8 cellular contexts compared by ENCODE assay signal in genomic region chr14:104137297-104138097, GRCh38. TPM values are rescaled to one million over a fixed set of nuclear protein-coding genes. Genes with fewer than 3 reads are reported as not detected.
DNase-seq lines count a peak whose midpoint lies in the region; ATAC-seq and TF ChIP-seq lines count a peak whose summit lies in the region.

No MANE protein-coding gene starts in this region.

- peak; percentile 60 for TF ChIP-seq RAD21 in IMR-90 (IDR thresholded peaks at IDR 0.05; ENCODE audit: low read length)

- no peak overlapping the region for H4K5ac ChIP-seq in IMR-90 (ENCODE audit: low read depth, low read length)

- peak; percentile 72 for TF ChIP-seq CTCF in Calu3 (IDR thresholded peaks at IDR 0.05; ENCODE audit: unreplicated experiment)
- TF ChIP-seq CTCF in IMR-90 (conservative IDR thresholded peaks at IDR 0.05; ENCODE audit: low read depth, low read length) = peak; percentile 55
- peak; percentile 20 to 67 (median 64) for TF ChIP-seq CTCF in ascending aorta (IDR thresholded peaks at IDR 0.05)
- peak; percentile 77 for TF ChIP-seq CTCF in hepatocyte (IDR thresholded peaks at IDR 0.05; ENCODE audit: poor library complexity)
- peak; percentile 67 to 91 (median 89) for TF ChIP-seq CTCF in gastrocnemius medialis (IDR thresholded peaks at IDR 0.05 in 4 of 5, conservative IDR thresholded peaks at IDR 0.05 in 1 of 5)

- H3K4me3 ChIP-seq in IMR-90 (ENCODE audit: insufficient read depth, low read depth, low read length) (no peak overlapping the region), ascending aorta (peak overlapping the region; percentile 55 to 57), hepatocyte (peak overlapping the region; percentile 75), gastrocnemius medialis (peak overlapping the region; percentile 52 to 61 (median 56))

- H3K27me3 ChIP-seq in IMR-90 (ENCODE audit: control insufficient read depth, insufficient read depth, low read length) (peaks cover 45% of the 10 kb centered on the region), ascending aorta (peaks cover 11% of the 10 kb centered on the region), hepatocyte (peaks cover 44% of the 10 kb centered on the region), gastrocnemius medialis (peaks cover 41 to 53% (median 46%) of the 10 kb centered on the region in 3 donors)

- H4K91ac ChIP-seq in IMR-90 (ENCODE audit: insufficient read depth, low read depth, low read length) = no peak overlapping the region

- H3K4me1 Mint-ChIP-seq in Calu3 (ENCODE audit: low read depth, unreplicated experiment) = no peaks in the 10 kb centered on the region

- H3K4me3 Mint-ChIP-seq in Calu3 (ENCODE audit: low read depth, unreplicated experiment) = no peak overlapping the region

- H2BK20ac ChIP-seq in IMR-90 (ENCODE audit: low read depth, low read length) = no peak overlapping the region

- H3K4me1 ChIP-seq in IMR-90 (ENCODE audit: control insufficient read depth, insufficient read depth, low read length) (no peaks in the 10 kb centered on the region; the same call in 1 of the 2 replicates), ascending aorta (peaks cover 11 to 12% of the 10 kb centered on the region in 2 donors), hepatocyte (ENCODE audit: insufficient read depth) (peaks cover 43% of the 10 kb centered on the region), gastrocnemius medialis (peaks cover 13 to 25% of the 10 kb centered on the region in 2 donors)

- H3K9me2 ChIP-seq in hepatocyte (replicated peaks; ENCODE audit: insufficient read depth) = no peaks in the 10 kb centered on the region

- peaks cover 2% of the 10 kb centered on the region for H3K79me2 ChIP-seq in hepatocyte

- peak; percentile 90 for ATAC-seq in IMR-90 (ENCODE audit: low read depth)
- peak; percentile 74 to 87 for ATAC-seq in gastrocnemius medialis
- no peak for ATAC-seq in GM18907 (IDR thresholded peaks at IDR 0.05; ENCODE audit: unreplicated experiment)
- no peak for ATAC-seq in GM21515 (IDR thresholded peaks at IDR 0.05; ENCODE audit: unreplicated experiment)

- H2BK120ac ChIP-seq in IMR-90 (ENCODE audit: low read depth, low read length) = no peak overlapping the region

- H3K18ac ChIP-seq in IMR-90 (ENCODE audit: low read depth, low read length) = no peak overlapping the region

- POLR2A ChIA-PET in IMR-90 (lab: Charles Lee; ENCODE audit: unreplicated experiment) = interaction anchor here (0.6 kb wide), 1 partner anchor 9 kb away, joined by 4 read pairs; no protein-coding TSS in a partner anchor

- CTCF ChIA-PET in Calu3 (lab: Charles Lee) = interaction anchor here (0.6 to 1.0 kb wide), 3 partner anchors 90 to 529 kb away, joined by 3 read pairs; no protein-coding TSS in a partner anchor
- CTCF ChIA-PET in IMR-90 (lab: Yijun Ruan, JAX) = interaction anchor here (0.9 kb wide), 1 partner anchor 503 kb away, joined by 3 read pairs; no protein-coding TSS in a partner anchor

- H3K9ac ChIP-seq in IMR-90 (ENCODE audit: low read depth, low read length) = no peak overlapping the region

- BruUV-seq in Calu3 (replicated peaks; lab: Mats Ljungman, UMichigan) (no TSS peak), IMR-90 (replicated peaks; lab: Mats Ljungman, UMichigan) (no TSS peak)

- H4K20me1 ChIP-seq in IMR-90 (ENCODE audit: insufficient read depth, low read length) (no peaks in the 10 kb centered on the region), hepatocyte (ENCODE audit: insufficient read depth, poor library complexity, severe bottlenecking) (no peaks in the 10 kb centered on the region)

- H3K4me2 ChIP-seq in IMR-90 (ENCODE audit: low read depth, low read length) = no peak overlapping the region
- H3K4me2 ChIP-seq in hepatocyte = peak overlapping the region; percentile 99

- peak overlapping the region; percentile 70 for H2AK9ac ChIP-seq in IMR-90 (replicated peaks; ENCODE audit: low read depth, low read length, poor library complexity)

- intact Hi-C loops in Calu3 (cut with micrococcal nuclease; ENCODE audit: unreplicated experiment) = loop anchor here (10.0 kb wide), 1 partner anchor 497 kb away; no protein-coding TSS in a partner anchor
- intact Hi-C loops in IMR-90 (cut with micrococcal nuclease) = loop anchor here (2.0 kb wide), 1 partner anchor 571 kb away; no protein-coding TSS in a partner anchor
- intact Hi-C loops in ascending aorta (cut with DNase I) = loop anchor here (1.0 kb wide), 1 partner anchor 426 kb away; no protein-coding TSS in a partner anchor
- intact Hi-C loops in gastrocnemius medialis (cut with DNase I; ENCODE audit: low total_unique reads) = loop anchor here (1.0 kb wide), 2 partner anchors 427 to 503 kb away; no protein-coding TSS in a partner anchor

- H3K27ac Mint-ChIP-seq in Calu3 (ENCODE audit: unreplicated experiment) = no peak overlapping the region

- H4K8ac ChIP-seq in IMR-90 (ENCODE audit: low read depth in 2 of 2, low read length in 2 of 2) = no peak overlapping the region

- H3K56ac ChIP-seq in IMR-90 (ENCODE audit: extremely low read depth, insufficient read depth, low read length) = no peak overlapping the region

- no peaks in the 10 kb centered on the region for H3K36me3 ChIP-seq in IMR-90 (ENCODE audit: control insufficient read depth, insufficient read depth, low read length)
- no peaks in the 10 kb centered on the region for H3K36me3 ChIP-seq in ascending aorta
- H3K36me3 ChIP-seq in hepatocyte (replicated peaks; ENCODE audit: insufficient read depth, low read depth) = no peaks in the 10 kb centered on the region
- H3K36me3 ChIP-seq in gastrocnemius medialis = no peaks in the 10 kb centered on the region

- H3K23ac ChIP-seq in IMR-90 (ENCODE audit: low read depth, low read length) = no peak overlapping the region

- no peak overlapping the region for H2BK5ac ChIP-seq in IMR-90 (ENCODE audit: low read depth, low read length, poor library complexity, severe bottlenecking)

- no peaks in the 10 kb centered on the region for H3K79me1 ChIP-seq in IMR-90 (ENCODE audit: low read depth in 1 of 2, low read length in 2 of 2)

- no peak overlapping the region for H2AK5ac ChIP-seq in IMR-90 (ENCODE audit: low read depth, low read length)

- peaks cover 5% of the 10 kb centered on the region for H3K36me3 Mint-ChIP-seq in Calu3 (ENCODE audit: insufficient read depth, unreplicated experiment)

- TF ChIP-seq POLR2A in IMR-90 (IDR thresholded peaks at IDR 0.05; ENCODE audit: low read depth, low read length) (no peak), gastrocnemius medialis (IDR thresholded peaks at IDR 0.05) (no peak)

- H3K9me3 ChIP-seq in IMR-90 (ENCODE audit: control insufficient read depth, insufficient read depth, low read length) = no peaks in the 10 kb centered on the region
- no peaks in the 10 kb centered on the region for H3K9me3 ChIP-seq in ascending aorta
- no peaks in the 10 kb centered on the region for H3K9me3 ChIP-seq in hepatocyte (ENCODE audit: low read depth)
- no peaks in the 10 kb centered on the region for H3K9me3 ChIP-seq in gastrocnemius medialis

- in situ Hi-C loops in IMR-90 (cut with MboI; ENCODE audit: low sequenced_read_pairs) = loop anchor here (10.0 kb wide), 1 partner anchor 507 kb away; no protein-coding TSS in a partner anchor
- in situ Hi-C loops in gastrocnemius medialis (cut with MboI; ENCODE audit: low sequenced_read_pairs in 4 of 4) = loop anchor here in 3 of 4 donors (25.0 kb wide), 2 partner anchors 425 to 500 kb away; no protein-coding TSS in a partner anchor

- peak; percentile 71 for DNase-seq in Calu3
- DNase-seq in IMR-90 = peak; percentile 4
- DNase-seq in T follicular helper cell (ENCODE audit: low read depth) = peak; percentile 34
- peak in 1 of 2 donors; percentile 66 for DNase-seq in ascending aorta (ENCODE audit: low spot score in 2 of 2)
- DNase-seq in hepatocyte (ENCODE audit: low spot score) = peak; percentile 85
- no peak for DNase-seq in gastrocnemius medialis

- no peaks in the 10 kb centered on the region for H3K9me1 ChIP-seq in IMR-90 (ENCODE audit: insufficient read depth, low read length)

- no peak overlapping the region for H2BK15ac ChIP-seq in IMR-90 (ENCODE audit: low read depth, low read length)

- no peak overlapping the region for H3K4ac ChIP-seq in IMR-90 (ENCODE audit: low read depth, low read length)

- no peak overlapping the region for H3K27ac ChIP-seq in IMR-90 (ENCODE audit: insufficient read depth, low read length)
- H3K27ac ChIP-seq in ascending aorta = no peak overlapping the region
- no peak overlapping the region for H3K27ac ChIP-seq in hepatocyte
- H3K27ac ChIP-seq in gastrocnemius medialis = peak overlapping the region in 3 of 4 donors; percentile 44 to 59 (median 55)

- WGBS in IMR-90 (ENCODE audit: extremely low coverage in 2 of 2, insufficient read length in 1 of 2), 2 experiments = 1% methylated on average over 25 of the region's 88 CpGs; no CpG with 5 or more reads in 1 of the 2 experiments
- WGBS in hepatocyte (ENCODE audit: low lambda C conversion rate, missing lambda C conversion rate) = 3% methylated on average over 77 of the region's 88 CpGs

- no peak overlapping the region for H3K14ac ChIP-seq in IMR-90 (replicated peaks; ENCODE audit: low read depth, low read length)

- H3K9me3 Mint-ChIP-seq in Calu3 (ENCODE audit: low read depth, unreplicated experiment) = no peaks in the 10 kb centered on the region

- H3K27me3 Mint-ChIP-seq in Calu3 (ENCODE audit: unreplicated experiment) = peaks cover 84% of the 10 kb centered on the region

- H2AFZ ChIP-seq in IMR-90 (replicated peaks; ENCODE audit: low read length, poor library complexity) = peak overlapping the region; percentile 70
- peak overlapping the region; percentile 82 for H2AFZ ChIP-seq in hepatocyte

- dilution Hi-C loops in IMR-90 (cut with HindIII; ENCODE audit: low sequenced_read_pairs, unreplicated experiment) = no loop called here

TF ChIP-seq in IMR-90, 13 proteins besides CTCF, POLR2A, EP300 and RAD21 (continues in another document):
- TF ChIP-seq MXI1 (IDR thresholded peaks at IDR 0.05; ENCODE audit: borderline replicate concordance, low read depth, low read length) (no peak), RFX5 (IDR thresholded peaks at IDR 0.05; ENCODE audit: low read depth, low read length) (no peak), MAFK (IDR thresholded peaks at IDR 0.05; ENCODE audit: low read depth, low read length) (no peak)

RNA-seq across cellular contexts. Expression of gene KIF26A, which starts 0.9 kb away (rescaled TPM):
- 0.07 TPM in 2 replicates for total RNA-seq in Calu3 (2022)
- total RNA-seq in IMR-90 (2012; rRNA removed) = not detected in 2 replicates
- polyA plus RNA-seq in IMR-90 (2012; rRNA removed) = 0.03 TPM in 1 of 2 replicates, not detected in the other
- not detected in 2 replicates for polyA plus RNA-seq in IMR-90 (2012; cell fraction: cytosol; rRNA removed)
- 0.01 TPM in 1 of 2 replicates, not detected in the other for polyA plus RNA-seq in IMR-90 (2012; cell fraction: nucleus; rRNA removed; ENCODE audit: low replicate concordance)
- 32.6 TPM for total RNA-seq in ascending aorta
- 5.0 and 6.1 TPM in 2 replicates for total RNA-seq in hepatocyte
- 3.5 and 4.4 TPM in 2 replicates for polyA plus RNA-seq in hepatocyte
- total RNA-seq in gastrocnemius medialis = 1 to 10 TPM in 3 of 4 donors, under 1 TPM in 1; 0.59 to 3.3 (median 1.5) TPM

RNA-seq across cellular contexts. Expression of gene ASPG, which starts 52.0 kb away (rescaled TPM):
- total RNA-seq in Calu3 (2022) (not detected in 2 replicates), IMR-90 (2012; rRNA removed) (not detected in 2 replicates), ascending aorta (not detected), hepatocyte (4.9 and 5.9 TPM in 2 replicates), gastrocnemius medialis (under 1 TPM in 1 of 4 donors, not detected in 3; 0.20 TPM)
- polyA plus RNA-seq in IMR-90 (2012; rRNA removed) (not detected in 2 replicates), hepatocyte (14.7 and 20.3 TPM in 2 replicates)
- not detected in 2 replicates for polyA plus RNA-seq in IMR-90 (2012; cell fraction: cytosol; rRNA removed)
- polyA plus RNA-seq in IMR-90 (2012; cell fraction: nucleus; rRNA removed; ENCODE audit: low replicate concordance) = not detected in 2 replicates

Comparison
In these comparisons a context has a peak if more than half of its experiments do, and no peak if none do; other contexts are left out.
1. DNase-seq: peak in Calu3 (single experiment), IMR-90 (single experiment), T follicular helper cell (single experiment) and hepatocyte (single experiment); none in gastrocnemius medialis (0 of 2).
2. ATAC-seq: peak in IMR-90 (single experiment) and gastrocnemius medialis (2 of 2); none in GM18907 (single experiment) and GM21515 (single experiment).
3. H3K27ac ChIP-seq: peak in gastrocnemius medialis (3 of 4); none in IMR-90 (single experiment), ascending aorta (0 of 2) and hepatocyte (single experiment).
4. Peak in every context shown above with its lines, with median percentiles within 50 percentile points of each other: CTCF ChIP-seq.